10 cellular contexts compared by ENCODE assay signal in genomic region chr18:79962311-79962710, GRCh38. TPM values are rescaled to one million over a fixed set of nuclear protein-coding genes. Genes with fewer than 3 reads are reported as not detected.
DNase-seq lines count a peak whose midpoint lies in the region; ATAC-seq, FAIRE-seq and TF ChIP-seq lines count a peak whose summit lies in the region.
"Had no signal": no experiment of that assay in that cellular context is flagged by ENCODE, and none has a peak within 500 bp of the region (broad histone marks: within the 10 kb centered on the region; RNA-seq: fewer than 3 reads in every experiment).

No MANE protein-coding gene starts in this region.

- H3K36me3 ChIP-seq in bronchial epithelial cell (ENCODE audit: control insufficient read depth, insufficient read depth, low read length) (no peaks in the 10 kb centered on the region), lower lobe of right lung (peaks cover 5% of the 10 kb centered on the region), upper lobe of left lung (no peaks in the 10 kb centered on the region)

- TF ChIP-seq POLR2A in upper lobe of left lung (IDR thresholded peaks at IDR 0.05): no peak

- TF ChIP-seq CTCF in bronchial epithelial cell (IDR thresholded peaks at IDR 0.05; ENCODE audit: insufficient read depth, low read length, severe bottlenecking): no peak
- TF ChIP-seq CTCF in lower lobe of right lung (IDR thresholded peaks at IDR 0.05): no peak
- TF ChIP-seq CTCF in upper lobe of left lung (IDR thresholded peaks at IDR 0.05): no peak

- 61 to 80% methylated on average over 10 of the region's 10 CpGs for WGBS in upper lobe of left lung, 2 donors

- H3K4me3 ChIP-seq in bronchial epithelial cell (ENCODE audit: low read depth, low read length): no peak overlapping the region
- H3K4me3 ChIP-seq in lower lobe of right lung: no peak overlapping the region
- no peak overlapping the region for H3K4me3 ChIP-seq in upper lobe of left lung
- H3K4me3 ChIP-seq: psoas muscle had no signal

- no peak for TF ChIP-seq EP300 in upper lobe of left lung (IDR thresholded peaks at IDR 0.05)

- DNase-seq in activated effector memory CD4-positive, alpha-beta T cell treated with anti-CD3 and anti-CD28 coated beads, Interleukin-2, amount 50 U/mL, for 16 hours: peak; percentile 52
- DNase-seq in activated effector memory CD4-positive, alpha-beta T cell treated with Interleukin-2 at 50 U/mL for 16 hours: no peak
- DNase-seq in bronchial epithelial cell (ENCODE audit: low read depth) (peak; percentile 79), lower lobe of right lung (peak; percentile 84), upper lobe of left lung (peak in 1 of 2 donors; percentile 81)
- no peak for DNase-seq in activated naive CD4-positive, alpha-beta T cell (lab: John Stamatoyannopoulos, UW)
- DNase-seq: psoas muscle had no signal

- H3K9me3 ChIP-seq in lower lobe of right lung (no peaks in the 10 kb centered on the region), upper lobe of left lung (no peaks in the 10 kb centered on the region)
- H3K9me3 ChIP-seq: psoas muscle had no signal

- peak overlapping the region; percentile 85 for H3K27ac ChIP-seq in lower lobe of right lung
- peak overlapping the region; percentile 63 to 90 (median 80) for H3K27ac ChIP-seq in upper lobe of left lung
- H3K27ac ChIP-seq: psoas muscle had no signal

- H3K4me1 ChIP-seq in lower lobe of right lung (peaks cover 42% of the 10 kb centered on the region), upper lobe of left lung (peaks cover 17 to 65% (median 38%) of the 10 kb centered on the region in 4 donors)

- intact Hi-C loops in lower lobe of right lung (cut with DNase I): no loop called here

- H3K27me3 ChIP-seq in bronchial epithelial cell (ENCODE audit: control insufficient read depth, insufficient read depth, low read length) (no peaks in the 10 kb centered on the region), lower lobe of right lung (ENCODE audit: low read depth) (no peaks in the 10 kb centered on the region), upper lobe of left lung (no peaks in the 10 kb centered on the region)

- ATAC-seq in lower lobe of right lung (peak; percentile 77), upper lobe of left lung (ENCODE audit: low FRiP score in 2 of 2) (peak; percentile 50 to 86), HG03520 (IDR thresholded peaks at IDR 0.05; ENCODE audit: unreplicated experiment) (no peak), HG03196 (IDR thresholded peaks at IDR 0.05; ENCODE audit: unreplicated experiment) (no peak)
- ATAC-seq: psoas muscle had no signal

- FAIRE-seq in bronchial epithelial cell (lab: Jason Lieb, UNC): no peak
- FAIRE-seq: A204.1 had no signal

RNA-seq across cellular contexts. Expression of gene HSBP1L1, which starts 2.1 kb away (rescaled TPM):
- total RNA-seq in bronchial epithelial cell: 28.2 and 28.4 TPM in 2 replicates
- 46.6 TPM for total RNA-seq in lower lobe of right lung
- total RNA-seq in upper lobe of left lung: 10 to 100 TPM; 32.1 to 80.7 (median 43.8) TPM

RNA-seq across cellular contexts. Expression of gene SLC66A2, which starts 10.9 kb away (rescaled TPM):
- total RNA-seq in bronchial epithelial cell (60.6 and 69.4 TPM in 2 replicates), lower lobe of right lung (54.2 TPM), upper lobe of left lung (10 to 100 TPM; 37.6 to 90.7 (median 66.5) TPM)

RNA-seq across cellular contexts. Expression of gene TXNL4A, which starts 26.1 kb away (rescaled TPM):
- total RNA-seq in bronchial epithelial cell (44.0 and 53.5 TPM in 2 replicates), lower lobe of right lung (78.7 TPM), upper lobe of left lung (100 to 1,000 TPM in 1 of 6 donors, 10 to 100 TPM in 5; 11.5 to 101 (median 27.8) TPM)

Comparison
In these comparisons a context has a peak if more than half of its experiments do, and no peak if none do; other contexts are left out.
1. DNase-seq: peak in activated effector memory CD4-positive, alpha-beta T cell treated with anti-CD3 and anti-CD28 coated beads, Interleukin-2, amount 50 U/mL, for 16 hours (single experiment), bronchial epithelial cell (single experiment) and lower lobe of right lung (single experiment); none in activated effector memory CD4-positive, alpha-beta T cell treated with Interleukin-2 at 50 U/mL for 16 hours (single experiment) and activated naive CD4-positive, alpha-beta T cell (0 of 4).
2. ATAC-seq: peak in lower lobe of right lung (2 of 2) and upper lobe of left lung (2 of 2); none in HG03520 (single experiment) and HG03196 (single experiment).